ENCODE assay signal across 8 cellular contexts in the genomic region with DNA sequence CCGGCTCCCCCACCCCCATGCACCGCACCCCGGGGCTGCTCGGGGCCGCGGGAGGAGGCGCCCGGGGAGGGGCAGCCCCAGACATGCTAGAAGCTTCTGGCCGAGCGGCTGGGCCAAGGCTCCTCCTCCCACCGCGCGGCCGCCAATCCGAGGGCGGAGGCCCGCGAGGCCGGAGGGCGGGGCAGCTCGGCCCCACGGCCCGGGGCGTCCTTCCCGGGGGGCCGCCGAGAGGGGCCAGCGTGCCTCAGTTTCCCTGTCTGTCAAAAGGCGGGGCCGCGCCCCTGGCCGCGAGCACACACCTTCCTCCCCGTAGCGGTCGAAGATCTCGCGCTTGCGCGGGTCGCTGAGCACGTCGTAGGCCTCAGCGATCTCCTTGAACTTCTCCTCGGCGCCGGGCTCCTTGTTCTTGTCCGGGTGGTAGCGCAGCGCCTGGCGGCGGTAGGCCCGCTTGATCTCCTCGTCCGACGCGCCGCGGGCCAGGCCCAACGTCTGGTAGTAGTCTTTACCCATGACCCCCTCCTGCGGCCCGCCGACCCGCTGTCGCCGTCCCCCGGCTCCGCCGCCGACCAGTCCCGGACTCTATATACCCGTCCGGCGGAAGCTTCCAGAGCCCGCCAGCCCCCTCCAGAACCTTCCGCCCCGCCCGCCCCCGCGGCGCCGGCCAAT. TPM values are rescaled to one million over a fixed set of nuclear protein-coding genes. Genes with fewer than 3 reads are reported as not detected.
A peak's percentile ranks its signal among the peaks of the same experiment; 100 is the strongest.
DNase-seq lines count a peak whose midpoint lies in the region; ATAC-seq and TF ChIP-seq lines count a peak whose summit lies in the region.

A gene (minus strand): TSS at position 558 of the 666 bp plus-strand sequence. CDS start 48 bp downstream, at position 510.

- peak within 1 kb of the TSS; percentile 97 for H3K27ac Mint-ChIP-seq in MCF 10A (ENCODE audit: low read depth, unreplicated experiment)

- H3K4me3 ChIP-seq in GM12865 (ENCODE audit: low read depth, low read length) (peak within 1 kb of the TSS; percentile 88), iPS-18c (ENCODE audit: insufficient read depth, low read depth, low read length) (peak within 1 kb of the TSS; percentile 89), skeletal muscle cell (ENCODE audit: low read depth, low read length) (peak within 1 kb of the TSS; percentile 90)

- BruUV-seq in MCF 10A (replicated peaks; lab: Mats Ljungman, UMichigan), result no TSS peak

- no peaks in the 10 kb centered on the region for H3K27me3 Mint-ChIP-seq in MCF 10A (ENCODE audit: insufficient read depth, unreplicated experiment)

- H3K36me3 Mint-ChIP-seq in MCF 10A (ENCODE audit: insufficient read depth, unreplicated experiment), result peaks cover 58% of the 10 kb centered on the region

- H3K4me1 Mint-ChIP-seq in MCF 10A (ENCODE audit: insufficient read depth, unreplicated experiment), result peaks cover 23% of the 10 kb centered on the region

- CTCF ChIA-PET in MCF 10A (lab: Yijun Ruan, JAX), result interaction anchor here (0.6 to 7.9 kb wide), 4 partner anchors 13 to 605 kb away, joined by 3 to 53 read pairs (median 4); no protein-coding TSS in a partner anchor

- DNase-seq in GM12865 (ENCODE audit: low read depth) (peak; percentile 86), MCF 10A (ENCODE audit: unreplicated experiment) (peak; percentile 85), skeletal muscle cell (ENCODE audit: low read depth) (no peak)
- DNase-seq in central memory CD4-positive, alpha-beta T cell, result no peak

- peak within 1 kb of the TSS; percentile 87 for H3K4me3 Mint-ChIP-seq in MCF 10A (ENCODE audit: unreplicated experiment)

- no peak for TF ChIP-seq EP300 in Ishikawa (IDR thresholded peaks at IDR 0.05; ENCODE audit: borderline replicate concordance)

- TF ChIP-seq CTCF in GM12865 (IDR thresholded peaks at IDR 0.05; ENCODE audit: insufficient read depth, low read depth, low read length, missing control alignments) (no peak), MCF 10A (IDR thresholded peaks at IDR 0.05; ENCODE audit: unreplicated experiment) (no peak)

- TF ChIP-seq RAD21 in Ishikawa (IDR thresholded peaks at IDR 0.05; ENCODE audit: low read depth), result no peak

- intact Hi-C loops in T-helper 1 cell treated with Interleukin-12 subunit alpha and Interleukin-12 subunit beta and Interleukin-4 antibody, amounts not matched to agents 30 ng/mL and 1 ng/mL, for 36 hours (cut with micrococcal nuclease), result loop anchor here (1.0 to 2.0 kb wide), 7 partner anchors 11 to 565 kb away; a partner anchor contains a TSS
- intact Hi-C loops in MCF 10A (cut with micrococcal nuclease), result loop anchor here (2.0 kb wide), 1 partner anchor 33 kb away; no protein-coding TSS in a partner anchor

- no peaks in the 10 kb centered on the region for H3K9me3 ChIP-seq in iPS-18c (ENCODE audit: control insufficient read depth, insufficient read depth, low read length)

- H3K9me3 Mint-ChIP-seq in MCF 10A (ENCODE audit: unreplicated experiment), result no peaks in the 10 kb centered on the region

- ATAC-seq in GM21717 (IDR thresholded peaks at IDR 0.05; ENCODE audit: unreplicated experiment), result peak; percentile 50

- POLR2A ChIA-PET in MCF 10A (lab: Yijun Ruan, JAX), result interaction anchor here (0.6 to 15.7 kb wide), 38 partner anchors 8 to 1726 kb away, joined by 3 to 203 read pairs (median 4); a partner anchor contains a TSS

TF ChIP-seq in Ishikawa, 13 proteins besides CTCF, POLR2A, EP300 and RAD21:
- TF ChIP-seq CEBPB (IDR thresholded peaks at IDR 0.05) (no peak), TEAD4 (IDR thresholded peaks at IDR 0.05) (no peak; the same call in none of the 2 replicates), EGR1 (IDR thresholded peaks at IDR 0.05) (no peak), ZBTB7A (IDR thresholded peaks at IDR 0.05; ENCODE audit: low read depth) (peak; percentile 71), CREB1 (IDR thresholded peaks at IDR 0.05; ENCODE audit: low read depth) (no peak), NFIC (IDR thresholded peaks at IDR 0.05) (peak; percentile 27; the same call in 1 of the 2 replicates), FOXM1 (IDR thresholded peaks at IDR 0.05; ENCODE audit: borderline replicate concordance, low read depth) (no peak), YY1 (IDR thresholded peaks at IDR 0.05; ENCODE audit: low read depth) (peak; percentile 35; the same call in 1 of the 2 replicates), TAF1 (IDR thresholded peaks at IDR 0.05; ENCODE audit: low read depth) (peak; percentile 90), TCF12 (IDR thresholded peaks at IDR 0.05; ENCODE audit: low read depth) (peak; percentile 45; the same call in 1 of the 2 replicates)
- TF ChIP-seq, protein P1, sequence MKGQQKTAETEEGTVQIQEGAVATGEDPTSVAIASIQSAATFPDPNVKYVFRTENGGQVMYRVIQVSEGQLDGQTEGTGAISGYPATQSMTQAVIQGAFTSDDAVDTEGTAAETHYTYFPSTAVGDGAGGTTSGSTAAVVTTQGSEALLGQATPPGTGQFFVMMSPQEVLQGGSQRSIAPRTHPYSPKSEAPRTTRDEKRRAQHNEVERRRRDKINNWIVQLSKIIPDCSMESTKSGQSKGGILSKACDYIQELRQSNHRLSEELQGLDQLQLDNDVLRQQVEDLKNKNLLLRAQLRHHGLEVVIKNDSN (IDR thresholded peaks at IDR 0.05), result no peak; the same call in 1 of the 2 replicates
- TF ChIP-seq, protein P2, sequence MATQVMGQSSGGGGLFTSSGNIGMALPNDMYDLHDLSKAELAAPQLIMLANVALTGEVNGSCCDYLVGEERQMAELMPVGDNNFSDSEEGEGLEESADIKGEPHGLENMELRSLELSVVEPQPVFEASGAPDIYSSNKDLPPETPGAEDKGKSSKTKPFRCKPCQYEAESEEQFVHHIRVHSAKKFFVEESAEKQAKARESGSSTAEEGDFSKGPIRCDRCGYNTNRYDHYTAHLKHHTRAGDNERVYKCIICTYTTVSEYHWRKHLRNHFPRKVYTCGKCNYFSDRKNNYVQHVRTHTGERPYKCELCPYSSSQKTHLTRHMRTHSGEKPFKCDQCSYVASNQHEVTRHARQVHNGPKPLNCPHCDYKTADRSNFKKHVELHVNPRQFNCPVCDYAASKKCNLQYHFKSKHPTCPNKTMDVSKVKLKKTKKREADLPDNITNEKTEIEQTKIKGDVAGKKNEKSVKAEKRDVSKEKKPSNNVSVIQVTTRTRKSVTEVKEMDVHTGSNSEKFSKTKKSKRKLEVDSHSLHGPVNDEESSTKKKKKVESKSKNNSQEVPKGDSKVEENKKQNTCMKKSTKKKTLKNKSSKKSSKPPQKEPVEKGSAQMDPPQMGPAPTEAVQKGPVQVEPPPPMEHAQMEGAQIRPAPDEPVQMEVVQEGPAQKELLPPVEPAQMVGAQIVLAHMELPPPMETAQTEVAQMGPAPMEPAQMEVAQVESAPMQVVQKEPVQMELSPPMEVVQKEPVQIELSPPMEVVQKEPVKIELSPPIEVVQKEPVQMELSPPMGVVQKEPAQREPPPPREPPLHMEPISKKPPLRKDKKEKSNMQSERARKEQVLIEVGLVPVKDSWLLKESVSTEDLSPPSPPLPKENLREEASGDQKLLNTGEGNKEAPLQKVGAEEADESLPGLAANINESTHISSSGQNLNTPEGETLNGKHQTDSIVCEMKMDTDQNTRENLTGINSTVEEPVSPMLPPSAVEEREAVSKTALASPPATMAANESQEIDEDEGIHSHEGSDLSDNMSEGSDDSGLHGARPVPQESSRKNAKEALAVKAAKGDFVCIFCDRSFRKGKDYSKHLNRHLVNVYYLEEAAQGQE (IDR thresholded peaks at IDR 0.05; ENCODE audit: low read depth), result no peak
- TF ChIP-seq, protein P3, sequence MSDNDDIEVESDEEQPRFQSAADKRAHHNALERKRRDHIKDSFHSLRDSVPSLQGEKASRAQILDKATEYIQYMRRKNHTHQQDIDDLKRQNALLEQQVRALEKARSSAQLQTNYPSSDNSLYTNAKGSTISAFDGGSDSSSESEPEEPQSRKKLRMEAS (IDR thresholded peaks at IDR 0.05), result peak; percentile 66; the same call in 1 of the 2 replicates

RNA-seq across cellular contexts. Expression of the gene that starts here (rescaled TPM):
- total RNA-seq in T-helper 1 cell treated with Interleukin-12 subunit alpha and Interleukin-12 subunit beta and Interleukin-4 antibody, amounts not matched to agents 30 ng/mL and 1 ng/mL, for 36 hours, result 79.9 and 83.2 TPM in 2 replicates
- 71.6 and 97.4 TPM in 2 replicates for total RNA-seq in MCF 10A (2022)

Comparison
In these comparisons a context has a peak if more than half of its experiments do, and no peak if none do; other contexts are left out.
1. DNase-seq: peak in GM12865 (single experiment) and MCF 10A (single experiment); none in skeletal muscle cell (single experiment) and central memory CD4-positive, alpha-beta T cell (single experiment).
2. Peak in every context shown above with its lines, with median percentiles within 50 percentile points of each other: H3K4me3 ChIP-seq.